Comparison of ENCODE assay signal across 14 cellular contexts in genomic region chr11:126153999-126154398, GRCh38. TPM values are rescaled to one million over a fixed set of nuclear protein-coding genes. Genes with fewer than 3 reads are reported as not detected.
A peak's percentile ranks its signal among the peaks of the same experiment; 100 is the strongest.
DNase-seq lines count a peak whose midpoint lies in the region; ATAC-seq and TF ChIP-seq lines count a peak whose summit lies in the region.
"Had no signal": no experiment of that assay in that cellular context is flagged by ENCODE, and none has a peak within 500 bp of the region (broad histone marks: within the 10 kb centered on the region; RNA-seq: fewer than 3 reads in every experiment).

No MANE protein-coding gene starts in this region.

- no peaks in the 10 kb centered on the region for H3K79me2 ChIP-seq in mesendoderm (ENCODE audit: control insufficient read depth, insufficient read depth, low read length)

- no peak overlapping the region for H3K27ac ChIP-seq in mesendoderm (ENCODE audit: low read depth, low read length)
- H3K27ac ChIP-seq: gastrocnemius medialis had no signal

- H2BK120ac ChIP-seq in mesendoderm (ENCODE audit: low read depth, low read length) = no peak overlapping the region

- H3K4me3 Mint-ChIP-seq in activated CD8-positive, alpha-beta T cell treated with anti-CD3 and anti-CD28 coated beads, Interleukin-2, amount 10 ng/mL, durations not matched to agents 7 days and 5 days = no peak overlapping the region
- H3K4me3 Mint-ChIP-seq: central memory CD8-positive, alpha-beta T cell had no signal

- H4K5ac ChIP-seq in mesendoderm (ENCODE audit: low read length) = no peak overlapping the region

- peaks cover 3% of the 10 kb centered on the region for H3K4me1 ChIP-seq in mesendoderm (ENCODE audit: control insufficient read depth, low read depth, low read length)
- H3K4me1 ChIP-seq: gastrocnemius medialis had no signal

- POLR2A ChIA-PET in activated CD8-positive, alpha-beta T cell treated with anti-CD3 and anti-CD28 coated beads, Interleukin-2, amount 10 ng/mL, durations not matched to agents 7 days and 5 days (lab: Charles Lee) = no interaction called here

- no peak overlapping the region for H2BK15ac ChIP-seq in mesendoderm (replicated peaks; ENCODE audit: low read depth)

- H3K23ac ChIP-seq in mesendoderm (ENCODE audit: low read length) = no peak overlapping the region

- no peak overlapping the region for H3K56ac ChIP-seq in mesendoderm (ENCODE audit: low read length)

- no peak overlapping the region for H3K18ac ChIP-seq in mesendoderm (ENCODE audit: low read length)

- H4K8ac ChIP-seq in mesendoderm (ENCODE audit: low read depth, low read length) = no peak overlapping the region

- CTCF ChIA-PET in activated CD8-positive, alpha-beta T cell treated with anti-CD3 and anti-CD28 coated beads, Interleukin-2, amount 10 ng/mL, durations not matched to agents 7 days and 5 days (lab: Charles Lee) = no interaction called here

- H3K36me3 Mint-ChIP-seq in activated CD8-positive, alpha-beta T cell treated with anti-CD3 and anti-CD28 coated beads, Interleukin-2, amount 10 ng/mL, durations not matched to agents 7 days and 5 days (ENCODE audit: low read depth) = peaks cover 1% of the 10 kb centered on the region

- peaks cover 15% of the 10 kb centered on the region for H3K27me3 Mint-ChIP-seq in activated CD8-positive, alpha-beta T cell treated with anti-CD3 and anti-CD28 coated beads, Interleukin-2, amount 10 ng/mL, durations not matched to agents 7 days and 5 days (ENCODE audit: low read depth)

- H3K27ac Mint-ChIP-seq in activated CD8-positive, alpha-beta T cell treated with anti-CD3 and anti-CD28 coated beads, Interleukin-2, amount 10 ng/mL, durations not matched to agents 7 days and 5 days = no peak overlapping the region

- H3K9ac ChIP-seq in mesendoderm (ENCODE audit: low read length) = no peak overlapping the region

- no peaks in the 10 kb centered on the region for H3K36me3 ChIP-seq in mesendoderm (ENCODE audit: control insufficient read depth, insufficient read depth, low read length)
- H3K36me3 ChIP-seq: gastrocnemius medialis had no signal

- no peak overlapping the region for H2BK5ac ChIP-seq in mesendoderm (ENCODE audit: low read length)

- no peak overlapping the region for H3K4me3 ChIP-seq in epithelial cell of esophagus (ENCODE audit: low read length)
- H3K4me3 ChIP-seq in mesendoderm (ENCODE audit: low read length) = no peak overlapping the region
- H3K4me3 ChIP-seq: gastrocnemius medialis had no signal

- DNase-seq in EL (peak; percentile 75), NCI-H146 (lab: John Stamatoyannopoulos, UW) (peak; percentile 88), epithelial cell of esophagus (ENCODE audit: low read depth) (peak; percentile 7), pulmonary artery endothelial cell (ENCODE audit: low read depth, low spot score) (peak; percentile 94), mesendoderm (no peak)
- DNase-seq in activated CD4-positive, CD25-positive, alpha-beta regulatory T cell treated with anti-CD3 and anti-CD28 coated beads, Interleukin-2, amount 50 U/mL, for 72 hours = no peak
- no peak for DNase-seq in activated CD8-positive, alpha-beta T cell treated with anti-CD3 and anti-CD28 coated beads, Interleukin-2, amount 10 ng/mL, durations not matched to agents 7 days and 5 days
- DNase-seq: activated gamma-delta T cell; gastrocnemius medialis; NCI-H2171 treated with DMSO at 0.1 percent for 48 hours; stimulated activated CD4-positive, alpha-beta T cell treated with anti-CD3 and anti-CD28 coated beads, Interleukin-2, amount 100 ng/mL, for 48 hours; stimulated activated naive CD4-positive, alpha-beta T cell treated with Interleukin-2 at 50 U/mL for 16 hours had no signal

- no peak for TF ChIP-seq CTCF in epithelial cell of esophagus (IDR thresholded peaks at IDR 0.05; ENCODE audit: insufficient read depth, low read depth, low read length, missing control alignments)

- peaks cover 7% of the 10 kb centered on the region for H3K9me3 Mint-ChIP-seq in activated CD8-positive, alpha-beta T cell treated with anti-CD3 and anti-CD28 coated beads, Interleukin-2, amount 10 ng/mL, durations not matched to agents 7 days and 5 days (ENCODE audit: insufficient read depth)

- no peak overlapping the region for H3K4me2 ChIP-seq in mesendoderm (ENCODE audit: low read length)

- no peak overlapping the region for H3K4ac ChIP-seq in mesendoderm (ENCODE audit: low read depth, low read length)

- no peak for ATAC-seq in activated CD8-positive, alpha-beta T cell treated with anti-CD3 and anti-CD28 coated beads, Interleukin-2, amount 10 ng/mL, durations not matched to agents 7 days and 5 days
- ATAC-seq: gastrocnemius medialis, left lobe of liver had no signal

- H3K4me1 Mint-ChIP-seq in activated CD8-positive, alpha-beta T cell treated with anti-CD3 and anti-CD28 coated beads, Interleukin-2, amount 10 ng/mL, durations not matched to agents 7 days and 5 days (ENCODE audit: low read depth) = peaks cover 9% of the 10 kb centered on the region
- H3K4me1 Mint-ChIP-seq: central memory CD8-positive, alpha-beta T cell had no signal

- WGBS in mesendoderm (ENCODE audit: extremely low coverage, insufficient coverage, low lambda C conversion rate) = no CpG with 5 or more reads among the region's 6 CpGs

- H3K27me3 ChIP-seq in mesendoderm (ENCODE audit: insufficient read depth, low read length, poor library complexity) = no peaks in the 10 kb centered on the region
- H3K27me3 ChIP-seq: gastrocnemius medialis had no signal

- H3K79me1 ChIP-seq in mesendoderm (ENCODE audit: low read length) = no peaks in the 10 kb centered on the region

- no peak overlapping the region for H2AK5ac ChIP-seq in mesendoderm (ENCODE audit: low read length)

RNA-seq across cellular contexts. Expression of gene RPUSD4, which starts 57.5 kb away (rescaled TPM):
- 46.7 TPM in 2 replicates for total RNA-seq in pulmonary artery endothelial cell
- 28.2 TPM for polyA plus RNA-seq in mesendoderm (2013, experiment 1 of 2)
- 28.0 TPM for polyA plus RNA-seq in mesendoderm (2013, experiment 2 of 2)
- 10 to 100 TPM; 31.6 to 32.1 TPM for total RNA-seq in activated CD8-positive, alpha-beta T cell treated with anti-CD3 and anti-CD28 coated beads, Interleukin-2, amount 10 ng/mL, durations not matched to agents 7 days and 5 days

RNA-seq across cellular contexts. Expression of gene FAM118B, which starts 57.6 kb away (rescaled TPM):
- 25.6 and 31.0 TPM in 2 replicates for total RNA-seq in pulmonary artery endothelial cell
- polyA plus RNA-seq in mesendoderm (2013, experiment 1 of 2) = 27.5 TPM
- 28.3 TPM for polyA plus RNA-seq in mesendoderm (2013, experiment 2 of 2)
- total RNA-seq in activated CD8-positive, alpha-beta T cell treated with anti-CD3 and anti-CD28 coated beads, Interleukin-2, amount 10 ng/mL, durations not matched to agents 7 days and 5 days = 10 to 100 TPM; 11.8 to 12.8 TPM

Comparison
In these comparisons a context has a peak if more than half of its experiments do, and no peak if none do; other contexts are left out.
1. DNase-seq: peak in EL (single experiment), NCI-H146 (single experiment), epithelial cell of esophagus (single experiment) and pulmonary artery endothelial cell (single experiment); none in activated CD4-positive, CD25-positive, alpha-beta regulatory T cell treated with anti-CD3 and anti-CD28 coated beads, Interleukin-2, amount 50 U/mL, for 72 hours (single experiment), mesendoderm (single experiment) and activated CD8-positive, alpha-beta T cell treated with anti-CD3 and anti-CD28 coated beads, Interleukin-2, amount 10 ng/mL, durations not matched to agents 7 days and 5 days (single experiment).